ENCODE assay signal across 17 cellular contexts in the genomic region with DNA sequence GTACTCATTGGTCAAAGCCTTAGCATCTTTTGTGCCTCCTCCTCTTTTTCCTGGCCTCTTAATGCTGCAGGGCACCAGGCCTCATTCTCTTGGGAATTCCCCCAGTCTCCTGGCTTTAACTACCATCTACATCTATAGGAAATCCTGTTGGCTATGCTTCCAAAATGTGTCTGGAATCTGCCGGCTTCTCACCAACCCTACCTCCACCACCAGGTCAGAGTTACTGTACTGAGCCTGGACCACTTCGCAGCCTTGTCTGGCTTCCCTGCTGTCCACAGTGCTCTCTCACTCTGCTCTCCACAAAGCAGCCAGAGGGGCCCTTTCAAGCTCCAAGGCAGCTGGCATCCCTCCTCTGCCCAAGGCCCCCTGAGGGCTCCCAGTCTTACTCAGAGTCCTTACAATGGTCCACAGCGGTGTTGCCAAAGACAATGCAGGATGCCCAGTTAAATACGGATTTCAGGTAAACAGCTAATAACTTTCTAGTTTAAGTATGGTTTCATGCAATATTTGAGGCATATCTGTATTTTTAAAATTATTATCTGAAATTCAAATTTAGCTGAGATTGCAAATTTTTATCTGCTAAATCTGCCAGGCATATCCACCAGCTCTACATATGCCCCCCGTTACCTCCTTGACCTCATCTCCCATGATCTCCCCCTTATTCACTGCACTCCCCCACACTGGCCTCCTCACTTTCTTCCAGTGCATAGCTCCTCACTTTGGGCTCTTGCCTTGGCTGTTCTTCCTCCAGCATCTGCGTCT. TPM values are rescaled to one million over a fixed set of nuclear protein-coding genes. Genes with fewer than 3 reads are reported as not detected.
"Had no signal": no experiment of that assay in that cellular context is flagged by ENCODE, and none has a peak within 500 bp of the region (broad histone marks: within the 10 kb centered on the region; RNA-seq: fewer than 3 reads in every experiment).

No MANE protein-coding gene starts in this region.

- H3K9me3 ChIP-seq: colonic mucosa, ovary, testis had no signal

- H3K27me3 ChIP-seq: colonic mucosa, esophagus squamous epithelium, ovary, stomach, testis, upper lobe of right lung had no signal

- DNase-seq: activated CD8-positive, alpha-beta T cell treated with anti-CD3 and anti-CD28 coated beads for 36 hours; activated effector memory CD4-positive, alpha-beta T cell treated with anti-CD3 and anti-CD28 coated beads, Interleukin-2, amount 50 U/mL, for 16 hours; activated T-cell treated with anti-CD3 and anti-CD28 coated beads, Interleukin-2, amount 50 U/mL, for 4 hours; caudate nucleus; colonic mucosa; esophagus squamous epithelium; foreskin fibroblast; kidney glomerular epithelial cell; ovary; stimulated activated CD4-positive, alpha-beta T cell treated with anti-CD3 and anti-CD28 coated beads, Interleukin-1b, Interleukin-23, amount 100 ng/mL, for 48 hours; stomach; upper lobe of right lung; WERI-Rb-1 had no signal

- H3K36me3 ChIP-seq: colonic mucosa, esophagus squamous epithelium, ovary, stomach, upper lobe of right lung, WERI-Rb-1 had no signal

- H3K4me3 ChIP-seq: colonic mucosa, esophagus squamous epithelium, ovary, stomach, testis, upper lobe of right lung had no signal

- ATAC-seq: activated CD8-positive, alpha-beta T cell treated with anti-CD3 and anti-CD28 coated beads for 36 hours; activated T-cell treated with anti-CD3 and anti-CD28 coated beads, Interleukin-2, amount 50 U/mL, for 4 hours; upper lobe of right lung had no signal

- H3K27ac ChIP-seq: colonic mucosa, ovary, testis, upper lobe of right lung, WERI-Rb-1 had no signal

- H3K4me1 ChIP-seq: colonic mucosa, testis had no signal

RNA-seq across cellular contexts. Expression of gene FAM163A, which starts 34.5 kb away (rescaled TPM):
- total RNA-seq: activated CD8-positive, alpha-beta T cell treated with anti-CD3 and anti-CD28 coated beads for 36 hours; activated naive CD4-positive, alpha-beta T cell treated with anti-CD3 and anti-CD28 coated beads, Interleukin-2, amount 50 U/mL, for 72 hours; activated T-cell treated with anti-CD3 and anti-CD28 coated beads, Interleukin-2, amount 50 U/mL, for 4 hours; esophagus squamous epithelium; liver; mesenteric fat pad; upper lobe of right lung had no signal
